In the genomic region with DNA sequence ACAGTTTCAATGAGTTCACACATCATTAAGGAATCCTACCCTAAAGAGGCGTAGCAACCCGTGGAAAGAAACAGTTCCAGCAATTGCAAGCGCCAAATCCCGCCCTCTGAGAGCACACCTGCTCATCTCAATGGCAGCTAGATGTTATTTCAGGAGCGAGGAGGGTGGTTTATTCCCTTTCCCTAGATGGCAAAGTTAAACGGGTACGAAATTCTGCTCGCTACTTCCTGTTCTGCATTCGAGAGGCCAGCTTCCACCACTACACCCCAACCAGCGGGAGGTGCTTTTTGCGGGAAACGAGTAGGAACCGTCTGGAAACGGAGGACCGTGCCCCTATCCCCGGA, we compare ENCODE assay signal across 8 cellular contexts. TPM values are rescaled to one million over a fixed set of nuclear protein-coding genes. Genes with fewer than 3 reads are reported as not detected.
DNase-seq lines count a peak whose midpoint lies in the region; ATAC-seq and TF ChIP-seq lines count a peak whose summit lies in the region.

No MANE protein-coding gene starts in this region.

- no peak overlapping the region for H3K18ac ChIP-seq in neuronal stem cell (ENCODE audit: low read length)

- no peaks in the 10 kb centered on the region for H3K79me1 ChIP-seq in neuronal stem cell (ENCODE audit: low read depth, low read length)

- H3K4ac ChIP-seq in neuronal stem cell (ENCODE audit: low read length), result no peak overlapping the region

- no peak overlapping the region for H3K23ac ChIP-seq in neuronal stem cell (ENCODE audit: low read depth, low read length, poor library complexity)

- peak overlapping the region; percentile 90 for H3K4me3 ChIP-seq in HEK293 (ENCODE audit: low read depth, low read length)
- peak overlapping the region; percentile 74 for H3K4me3 ChIP-seq in WI38 (ENCODE audit: low read depth, low read length)
- peak overlapping the region; percentile 86 to 96 for H3K4me3 ChIP-seq in neuronal stem cell (ENCODE audit: low read length in 2 of 2)

- TF ChIP-seq CTCF in HEK293 (tag by site-specific recombination; IDR thresholded peaks at IDR 0.05), result peak; percentile 53; the same call in 1 of the 2 replicates
- TF ChIP-seq CTCF in WI38 (IDR thresholded peaks at IDR 0.05; ENCODE audit: low read depth, low read length), result no peak

- POLR2A ChIA-PET in HEK293 (lab: Yijun Ruan, JAX), result interaction anchor here (1.7 to 3.3 kb wide), 2 partner anchors 32 to 51 kb away, joined by 7 to 44 read pairs; partner anchors contain the start of genes ARPC3, FAM216A and GPN3

- no peak overlapping the region for H4K91ac ChIP-seq in neuronal stem cell (ENCODE audit: low read depth, low read length, poor library complexity)

- H2BK15ac ChIP-seq in neuronal stem cell (ENCODE audit: low read length), result no peak overlapping the region

- H2BK12ac ChIP-seq in neuronal stem cell (ENCODE audit: low read length), result no peak overlapping the region

- no peak overlapping the region for H3K14ac ChIP-seq in neuronal stem cell (ENCODE audit: low read length)

- H3K36me3 ChIP-seq in HEK293 (ENCODE audit: control insufficient read depth in 2 of 2, insufficient read depth in 1 of 2, low read length in 2 of 2), result peaks cover 8 to 10% of the 10 kb centered on the region in 2 experiments
- peaks cover 0 to 30% of the 10 kb centered on the region in 2 donors for H3K36me3 ChIP-seq in neuronal stem cell (replicated peaks in 1 of 2; ENCODE audit: control insufficient read depth in 2 of 2, insufficient read depth in 2 of 2, low read length in 2 of 2)

- no CpG with 5 or more reads among the region's 16 CpGs for WGBS in neuronal stem cell (ENCODE audit: extremely low coverage in 2 of 2, insufficient read length in 2 of 2, insufficient replicate concordance in 1 of 2), 2 donors

- peak overlapping the region; percentile 89 for H3K9ac ChIP-seq in neuronal stem cell (ENCODE audit: low read depth, low read length, poor library complexity)

- no peaks in the 10 kb centered on the region for H3K27me3 ChIP-seq in neuronal stem cell (ENCODE audit: control insufficient read depth in 3 of 3, insufficient read depth in 3 of 3, low read depth in 1 of 3, low read length in 3 of 3)

- H2BK5ac ChIP-seq in neuronal stem cell (ENCODE audit: low read length), result no peak overlapping the region

- no peak overlapping the region for H4K8ac ChIP-seq in neuronal stem cell (ENCODE audit: low read depth, low read length)

- DNase-seq in NCI-H82 (lab: John Stamatoyannopoulos, UW) (peak; percentile 66), NCI-H82 treated with DMSO at 0.1 percent for 48 hours (lab: John Stamatoyannopoulos, UW; ENCODE audit: unreplicated experiment) (no peak), NCI-H187 treated with DMSO at 0.1 percent for 48 hours (lab: John Stamatoyannopoulos, UW) (peak; percentile 4), fibroblast of peridontal ligament (ENCODE audit: extremely low read depth) (peak; percentile 33), neuronal stem cell (ENCODE audit: low spot score) (peak; percentile 2)

- CTCF ChIA-PET in HEK293 (lab: Yijun Ruan, JAX), result interaction anchor here (0.9 to 1.2 kb wide), 2 partner anchors 92 to 110 kb away, joined by 4 to 5 read pairs; no protein-coding TSS in a partner anchor

- H3K4me2 ChIP-seq in neuronal stem cell (ENCODE audit: insufficient read depth, low read length, poor library complexity, severe bottlenecking), result peak overlapping the region; percentile 45

- H3K4me1 ChIP-seq in HEK293 (ENCODE audit: control insufficient read depth, insufficient read depth, low read length), result peaks cover 9% of the 10 kb centered on the region
- H3K4me1 ChIP-seq in neuronal stem cell (ENCODE audit: control insufficient read depth in 2 of 2, insufficient read depth in 1 of 2, low read depth in 1 of 2, low read length in 2 of 2), result peaks cover 0 to 4% of the 10 kb centered on the region in 2 donors

- H2AFZ ChIP-seq in neuronal stem cell (ENCODE audit: low read length), result peak overlapping the region; percentile 86

- H3K27ac ChIP-seq in HEK293 (ENCODE audit: extremely low read depth, low read depth, low read length) (peak overlapping the region; percentile 89), neuronal stem cell (replicated peaks; ENCODE audit: low read length) (no peak overlapping the region)

- H3K9me3 ChIP-seq in HEK293 (ENCODE audit: control insufficient read depth, insufficient read depth, low read depth, low read length), result no peaks in the 10 kb centered on the region
- peaks cover 3 to 4% of the 10 kb centered on the region in 2 donors for H3K9me3 ChIP-seq in neuronal stem cell (replicated peaks in 1 of 2; ENCODE audit: control insufficient read depth in 2 of 2, insufficient read depth in 1 of 2, low read depth in 1 of 2, low read length in 2 of 2)

- H2BK120ac ChIP-seq in neuronal stem cell (ENCODE audit: low read depth, low read length), result no peak overlapping the region

- H2AK5ac ChIP-seq in neuronal stem cell (ENCODE audit: low read depth, low read length), result no peak overlapping the region

- ATAC-seq in HG03354 (IDR thresholded peaks at IDR 0.05; ENCODE audit: poor library complexity, severe bottlenecking, unreplicated experiment), result no peak

TF ChIP-seq in HEK293, 187 proteins besides CTCF, POLR2A, EP300 and RAD21 (continues in another document):
- TF ChIP-seq BCL6B (tag by site-specific recombination; IDR thresholded peaks at IDR 0.05) (peak; percentile 28; the same call in 1 of the 2 replicates), ZEB2 (tag by site-specific recombination; IDR thresholded peaks at IDR 0.05) (peak; percentile 53; the same call in 1 of the 2 replicates), GLI2 (tag by site-specific recombination; IDR thresholded peaks at IDR 0.05; ENCODE audit: borderline replicate concordance, low read depth) (no peak), ZNF341 (tag by site-specific recombination; IDR thresholded peaks at IDR 0.05; ENCODE audit: low read depth) (peak; percentile 60; the same call in 1 of the 2 replicates), ZNF555 (tag by site-specific recombination; conservative IDR thresholded peaks at IDR 0.05) (no peak), ZNF670 (tag by site-specific recombination; IDR thresholded peaks at IDR 0.05; ENCODE audit: low read depth) (no peak), ZNF433 (tag by site-specific recombination; IDR thresholded peaks at IDR 0.05; ENCODE audit: low read depth) (no peak), ZBTB21 (tag by site-specific recombination; IDR thresholded peaks at IDR 0.05) (no peak), ZNF223 (tag by site-specific recombination; IDR thresholded peaks at IDR 0.05) (no peak), ZNF692 (tag by site-specific recombination; IDR thresholded peaks at IDR 0.05) (no peak), ZSCAN4 (tag by site-specific recombination; IDR thresholded peaks at IDR 0.05) (no peak), FEZF1 (tag by site-specific recombination; IDR thresholded peaks at IDR 0.05) (peak; percentile 5; the same call in 1 of the 2 replicates), ZNF610 (tag by site-specific recombination; IDR thresholded peaks at IDR 0.05; ENCODE audit: borderline replicate concordance) (no peak)

RNA-seq across cellular contexts. Expression of gene VPS29, which starts 0.6 kb away (rescaled TPM):
- polyA plus RNA-seq in neuronal stem cell (2013, experiment 1 of 2), result 67.4 TPM
- polyA plus RNA-seq in neuronal stem cell (2013, experiment 2 of 2), result 69.2 TPM

RNA-seq across cellular contexts. Expression of gene RAD9B, which starts 0.8 kb away (rescaled TPM):
- 0.17 TPM for polyA plus RNA-seq in neuronal stem cell (2013, experiment 1 of 2)
- polyA plus RNA-seq in neuronal stem cell (2013, experiment 2 of 2), result 0.12 TPM

RNA-seq across cellular contexts. Expression of gene FAM216A, which starts 32.7 kb away (rescaled TPM):
- polyA plus RNA-seq in neuronal stem cell (2013, experiment 1 of 2), result 52.3 TPM
- polyA plus RNA-seq in neuronal stem cell (2013, experiment 2 of 2), result 55.8 TPM

RNA-seq across cellular contexts. Expression of gene GPN3, which starts 33.3 kb away (rescaled TPM):
- 41.2 TPM for polyA plus RNA-seq in neuronal stem cell (2013, experiment 1 of 2)
- 43.3 TPM for polyA plus RNA-seq in neuronal stem cell (2013, experiment 2 of 2)

RNA-seq across cellular contexts. Expression of gene ARPC3, which starts 51.2 kb away (rescaled TPM):
- polyA plus RNA-seq in neuronal stem cell (2013, experiment 1 of 2), result 182 TPM
- 180 TPM for polyA plus RNA-seq in neuronal stem cell (2013, experiment 2 of 2)
